8 cellular contexts compared by ENCODE assay signal in genomic region chr1:87449348-87449963, GRCh38.
DNase-seq lines count a peak whose midpoint lies in the region; ATAC-seq and FAIRE-seq lines count a peak whose summit lies in the region.

No MANE protein-coding gene starts in this region.

- peak; percentile 88 for ATAC-seq in HG02678 (IDR thresholded peaks at IDR 0.05; ENCODE audit: unreplicated experiment)

- H3K27me3 ChIP-seq in small intestine (ENCODE audit: control insufficient read depth in 2 of 2, insufficient read depth in 2 of 2, low read length in 2 of 2) = no peaks in the 10 kb centered on the region

- H3K4me3 ChIP-seq in small intestine (ENCODE audit: low read depth in 1 of 2, low read length in 2 of 2) = no peak overlapping the region

- no peaks in the 10 kb centered on the region for H3K36me3 ChIP-seq in small intestine (ENCODE audit: control insufficient read depth in 2 of 2, insufficient read depth in 2 of 2, low read length in 2 of 2)

- peak; percentile 14 for DNase-seq in NCI-H2227 (lab: John Stamatoyannopoulos, UW; ENCODE audit: unreplicated experiment)
- DNase-seq in NCI-H2227 treated with DMSO at 0.1 percent for 48 hours (lab: John Stamatoyannopoulos, UW) = no peak
- peak; percentile 7 for DNase-seq in NCI-H2107 (lab: John Stamatoyannopoulos, UW)
- DNase-seq in dermis blood vessel endothelial cell = peak; percentile 2
- DNase-seq in small intestine = peak; percentile 12
- DNase-seq in cerebellum (ENCODE audit: low spot score) = no peak
- DNase-seq in NCI-H226 = no peak

- WGBS in small intestine, 3 donors = 62 to 76% (median 63%) methylated on average over 7 of the region's 7 CpGs

- peaks cover 0 to 3% of the 10 kb centered on the region in 2 donors for H3K4me1 ChIP-seq in small intestine (ENCODE audit: control insufficient read depth in 2 of 2, insufficient read depth in 1 of 2, low read depth in 1 of 2, low read length in 1 of 2)

- H3K9me3 ChIP-seq in small intestine (ENCODE audit: control insufficient read depth, low read depth) = no peaks in the 10 kb centered on the region

- peak overlapping the region in 1 of 2 donors; percentile 71 for H3K27ac ChIP-seq in small intestine (ENCODE audit: low read depth in 1 of 2, low read length in 1 of 2)

- no peak for FAIRE-seq in small intestine (lab: Jason Lieb, UNC)

Comparison
In these comparisons a context has a peak if more than half of its experiments do, and no peak if none do; other contexts are left out.
1. DNase-seq: peak in NCI-H2227 (single experiment), NCI-H2107 (single experiment), dermis blood vessel endothelial cell (single experiment) and small intestine (single experiment); none in NCI-H2227 treated with DMSO at 0.1 percent for 48 hours (single experiment), cerebellum (single experiment) and NCI-H226 (single experiment).